Comparison of ENCODE assay signal across 12 cellular contexts in the genomic region with DNA sequence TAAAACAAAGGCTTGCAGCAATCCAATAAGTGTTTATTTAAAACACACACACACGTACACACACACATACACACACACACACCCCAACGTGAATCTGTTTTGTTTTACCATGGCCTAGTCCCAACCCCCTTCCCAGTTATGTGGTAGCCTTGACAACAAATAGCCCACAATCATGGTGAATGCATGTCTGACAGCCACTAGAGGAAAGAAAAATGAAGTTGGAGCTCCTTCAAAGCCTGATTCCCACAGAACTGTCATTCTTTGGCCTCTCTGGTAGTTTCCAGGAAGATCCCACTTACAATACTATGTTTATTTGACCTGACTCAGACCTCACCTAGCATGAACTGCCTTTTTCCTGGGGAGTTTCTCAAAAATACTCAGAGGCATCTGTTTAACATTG.
A peak's percentile ranks its signal among the peaks of the same experiment; 100 is the strongest.
DNase-seq lines count a peak whose midpoint lies in the region; ATAC-seq, FAIRE-seq and TF ChIP-seq lines count a peak whose summit lies in the region.
"Had no signal": no experiment of that assay in that cellular context is flagged by ENCODE, and none has a peak within 500 bp of the region (broad histone marks: within the 10 kb centered on the region; RNA-seq: fewer than 3 reads in every experiment).

No MANE protein-coding gene starts in this region.

- H3K4me1 ChIP-seq in endothelial cell of umbilical vein (ENCODE audit: control insufficient read depth, extremely low read depth, insufficient read depth, low read length) (no peaks in the 10 kb centered on the region), mucosa of descending colon (ENCODE audit: low read depth) (peaks cover 17% of the 10 kb centered on the region)

- CTCF ChIA-PET in endothelial cell of umbilical vein (lab: Charles Lee): interaction anchor here (1.1 kb wide), 1 partner anchor 242 kb away, joined by 5 read pairs; no protein-coding TSS in a partner anchor

- no peak for TF ChIP-seq POLR2A in endothelial cell of umbilical vein (IDR thresholded peaks at IDR 0.05; ENCODE audit: low read depth, low read length)

- TF ChIP-seq CTCF in endothelial cell of umbilical vein (IDR thresholded peaks at IDR 0.05; ENCODE audit: extremely low read depth in 1 of 2, insufficient read depth in 1 of 2, low read depth in 1 of 2, low read length in 2 of 2): no peak
- no peak for TF ChIP-seq CTCF in mucosa of descending colon (IDR thresholded peaks at IDR 0.05)

- POLR2A ChIA-PET in endothelial cell of umbilical vein (lab: Charles Lee): no interaction called here

- H3K9ac ChIP-seq in endothelial cell of umbilical vein (replicated peaks; ENCODE audit: extremely low read depth, insufficient read depth, low read length): no peak overlapping the region

- no peak overlapping the region for H2AFZ ChIP-seq in endothelial cell of umbilical vein (ENCODE audit: low read depth, low read length)

- peak; percentile 78 for ATAC-seq in mucosa of descending colon
- no peak for ATAC-seq in HG03442 (IDR thresholded peaks at IDR 0.05; ENCODE audit: unreplicated experiment)
- ATAC-seq: stimulated activated memory B cell treated with anti-CD40 and anti-IgM and Interleukin-4, amounts not matched to agents 10 μg/mL and 1 μg/mL and 100 μg/mL, for 72 hours had no signal

- H3K27ac ChIP-seq in endothelial cell of umbilical vein (ENCODE audit: insufficient read depth, low read depth, low read length): no peak overlapping the region
- H3K27ac ChIP-seq: WERI-Rb-1 had no signal

- no peaks in the 10 kb centered on the region for H4K20me1 ChIP-seq in endothelial cell of umbilical vein (replicated peaks; ENCODE audit: control insufficient read depth, extremely low read depth, insufficient read depth, low read length)

- DNase-seq in GM04503 (ENCODE audit: low read depth): peak; percentile 62
- DNase-seq in NCI-H69 (lab: John Stamatoyannopoulos, UW): peak; percentile 93
- DNase-seq in endothelial cell of umbilical vein (ENCODE audit: low read depth, low spot score): peak; percentile 27
- DNase-seq in mucosa of descending colon: peak in 1 of 3 donors; percentile 28
- DNase-seq in NCI-H1436 treated with DMSO at 0.1 percent for 48 hours (lab: John Stamatoyannopoulos, UW): no peak
- DNase-seq in hypothalamus (lab: John Stamatoyannopoulos, UW): no peak
- DNase-seq in posterior vena cava (ENCODE audit: low spot score): no peak
- DNase-seq: activated naive CD4-positive, alpha-beta T cell; COR-L47; WERI-Rb-1 had no signal

- FAIRE-seq in endothelial cell of umbilical vein (lab: Jason Lieb, UNC): no peak

- no peaks in the 10 kb centered on the region for H3K27me3 ChIP-seq in endothelial cell of umbilical vein (ENCODE audit: control insufficient read depth in 2 of 2, insufficient read depth in 2 of 2, low read length in 2 of 2)

- no peaks in the 10 kb centered on the region for H3K79me2 ChIP-seq in endothelial cell of umbilical vein (ENCODE audit: control insufficient read depth, insufficient read depth, low read length)

- peaks cover 0 to 5% of the 10 kb centered on the region in 2 experiments for H3K36me3 ChIP-seq in endothelial cell of umbilical vein (ENCODE audit: control insufficient read depth in 2 of 2, extremely low read depth in 1 of 2, insufficient read depth in 2 of 2, low read length in 2 of 2)
- no peaks in the 10 kb centered on the region for H3K36me3 ChIP-seq in mucosa of descending colon (ENCODE audit: low read depth)

- BruUV-seq in endothelial cell of umbilical vein (replicated peaks; lab: Mats Ljungman, UMichigan): no TSS peak

- intact Hi-C loops in endothelial cell of umbilical vein (cut with micrococcal nuclease): no loop called here
- intact Hi-C loops in mucosa of descending colon (cut with DNase I, micrococcal nuclease): no loop called here
- intact Hi-C loops in posterior vena cava (cut with DNase I): no loop called here

- no peaks in the 10 kb centered on the region for H3K9me3 ChIP-seq in endothelial cell of umbilical vein (replicated peaks; ENCODE audit: control insufficient read depth, insufficient read depth, low read length)
- H3K9me3 ChIP-seq in mucosa of descending colon: peaks cover 10% of the 10 kb centered on the region

- H3K4me3 ChIP-seq in endothelial cell of umbilical vein (replicated peaks in 1 of 3; ENCODE audit: insufficient read depth in 1 of 3, low read depth in 1 of 3, low read length in 3 of 3) (no peak overlapping the region), mucosa of descending colon (no peak overlapping the region)

- dilution Hi-C loops in endothelial cell of umbilical vein (cut with MboI; ENCODE audit: extremely low pct_ligation_motif_present, low sequenced_read_pairs): no loop called here

- H3K9me1 ChIP-seq in endothelial cell of umbilical vein (replicated peaks; ENCODE audit: control insufficient read depth, extremely low read depth, insufficient read depth, low read length): no peaks in the 10 kb centered on the region

- H3K4me2 ChIP-seq in endothelial cell of umbilical vein (ENCODE audit: insufficient read depth, low read length): no peak overlapping the region

TF ChIP-seq in endothelial cell of umbilical vein, 7 proteins besides CTCF, POLR2A, EP300 and RAD21:
- TF ChIP-seq MYC (IDR thresholded peaks at IDR 0.05; ENCODE audit: low read depth, low read length) (no peak), POLR2AphosphoS5 (IDR thresholded peaks at IDR 0.05; ENCODE audit: insufficient read depth, low read depth, low read length) (no peak), JUN (IDR thresholded peaks at IDR 0.05; ENCODE audit: borderline replicate concordance, insufficient read depth, insufficient read length, low read depth) (no peak), FOS (IDR thresholded peaks at IDR 0.05; ENCODE audit: borderline replicate concordance, insufficient read depth, low read length) (no peak), EZH2 (IDR thresholded peaks at IDR 0.05; ENCODE audit: borderline replicate concordance, low read depth, low read length, severe bottlenecking) (no peak), GATA2 (IDR thresholded peaks at IDR 0.05; ENCODE audit: insufficient read depth, insufficient read length, low read depth, low read length) (no peak)
- TF ChIP-seq, protein P1, sequence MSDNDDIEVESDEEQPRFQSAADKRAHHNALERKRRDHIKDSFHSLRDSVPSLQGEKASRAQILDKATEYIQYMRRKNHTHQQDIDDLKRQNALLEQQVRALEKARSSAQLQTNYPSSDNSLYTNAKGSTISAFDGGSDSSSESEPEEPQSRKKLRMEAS (IDR thresholded peaks at IDR 0.05; ENCODE audit: insufficient read depth, insufficient read length): no peak

Comparison
In these comparisons a context has a peak if more than half of its experiments do, and no peak if none do; other contexts are left out.
1. DNase-seq: peak in GM04503 (single experiment), NCI-H69 (single experiment) and endothelial cell of umbilical vein (single experiment); none in NCI-H1436 treated with DMSO at 0.1 percent for 48 hours (single experiment), hypothalamus (0 of 51) and posterior vena cava (single experiment).